2 cellular contexts compared by ENCODE assay signal in the genomic region with DNA sequence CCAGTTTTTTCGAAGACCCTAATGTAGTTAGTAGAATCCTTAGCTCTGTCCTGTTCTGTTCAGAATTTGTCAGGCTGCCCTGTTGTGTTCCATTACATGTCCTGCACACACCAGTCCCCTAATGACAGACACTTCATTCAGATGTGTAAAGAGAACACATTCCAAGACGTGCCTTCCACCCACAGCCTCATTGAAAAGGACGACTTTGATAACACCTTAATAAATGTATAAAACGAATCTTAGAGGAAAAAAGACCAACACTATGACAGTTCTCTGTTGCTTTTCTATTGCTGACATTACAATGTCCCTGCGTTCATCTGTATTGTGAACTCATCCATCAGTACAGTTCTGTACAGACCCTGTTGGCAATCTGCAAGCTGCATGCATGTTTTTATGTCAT.
TF ChIP-seq lines count a peak whose summit lies in the region.

No MANE protein-coding gene starts in this region.

TF ChIP-seq in GM23338, 12 proteins besides CTCF, POLR2A, EP300 and RAD21:
- TF ChIP-seq POLR2AphosphoS5 (IDR thresholded peaks at IDR 0.05; ENCODE audit: low read depth) (no peak), ZNF114 (CRISPR knock-in tag; IDR thresholded peaks at IDR 0.05) (no peak), NANOG (IDR thresholded peaks at IDR 0.05; ENCODE audit: borderline replicate concordance) (no peak), ZNF331 (CRISPR knock-in tag; IDR thresholded peaks at IDR 0.05; ENCODE audit: low read depth) (no peak), JUNB (IDR thresholded peaks at IDR 0.05; ENCODE audit: unreplicated experiment) (no peak), EZH2 (IDR thresholded peaks at IDR 0.05; ENCODE audit: low read depth, unreplicated experiment) (no peak), STAT1 (IDR thresholded peaks at IDR 0.05; ENCODE audit: unreplicated experiment) (no peak)
- TF ChIP-seq, protein P1, sequence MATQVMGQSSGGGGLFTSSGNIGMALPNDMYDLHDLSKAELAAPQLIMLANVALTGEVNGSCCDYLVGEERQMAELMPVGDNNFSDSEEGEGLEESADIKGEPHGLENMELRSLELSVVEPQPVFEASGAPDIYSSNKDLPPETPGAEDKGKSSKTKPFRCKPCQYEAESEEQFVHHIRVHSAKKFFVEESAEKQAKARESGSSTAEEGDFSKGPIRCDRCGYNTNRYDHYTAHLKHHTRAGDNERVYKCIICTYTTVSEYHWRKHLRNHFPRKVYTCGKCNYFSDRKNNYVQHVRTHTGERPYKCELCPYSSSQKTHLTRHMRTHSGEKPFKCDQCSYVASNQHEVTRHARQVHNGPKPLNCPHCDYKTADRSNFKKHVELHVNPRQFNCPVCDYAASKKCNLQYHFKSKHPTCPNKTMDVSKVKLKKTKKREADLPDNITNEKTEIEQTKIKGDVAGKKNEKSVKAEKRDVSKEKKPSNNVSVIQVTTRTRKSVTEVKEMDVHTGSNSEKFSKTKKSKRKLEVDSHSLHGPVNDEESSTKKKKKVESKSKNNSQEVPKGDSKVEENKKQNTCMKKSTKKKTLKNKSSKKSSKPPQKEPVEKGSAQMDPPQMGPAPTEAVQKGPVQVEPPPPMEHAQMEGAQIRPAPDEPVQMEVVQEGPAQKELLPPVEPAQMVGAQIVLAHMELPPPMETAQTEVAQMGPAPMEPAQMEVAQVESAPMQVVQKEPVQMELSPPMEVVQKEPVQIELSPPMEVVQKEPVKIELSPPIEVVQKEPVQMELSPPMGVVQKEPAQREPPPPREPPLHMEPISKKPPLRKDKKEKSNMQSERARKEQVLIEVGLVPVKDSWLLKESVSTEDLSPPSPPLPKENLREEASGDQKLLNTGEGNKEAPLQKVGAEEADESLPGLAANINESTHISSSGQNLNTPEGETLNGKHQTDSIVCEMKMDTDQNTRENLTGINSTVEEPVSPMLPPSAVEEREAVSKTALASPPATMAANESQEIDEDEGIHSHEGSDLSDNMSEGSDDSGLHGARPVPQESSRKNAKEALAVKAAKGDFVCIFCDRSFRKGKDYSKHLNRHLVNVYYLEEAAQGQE (IDR thresholded peaks at IDR 0.05; ENCODE audit: unreplicated experiment) = no peak
- TF ChIP-seq, protein P2, sequence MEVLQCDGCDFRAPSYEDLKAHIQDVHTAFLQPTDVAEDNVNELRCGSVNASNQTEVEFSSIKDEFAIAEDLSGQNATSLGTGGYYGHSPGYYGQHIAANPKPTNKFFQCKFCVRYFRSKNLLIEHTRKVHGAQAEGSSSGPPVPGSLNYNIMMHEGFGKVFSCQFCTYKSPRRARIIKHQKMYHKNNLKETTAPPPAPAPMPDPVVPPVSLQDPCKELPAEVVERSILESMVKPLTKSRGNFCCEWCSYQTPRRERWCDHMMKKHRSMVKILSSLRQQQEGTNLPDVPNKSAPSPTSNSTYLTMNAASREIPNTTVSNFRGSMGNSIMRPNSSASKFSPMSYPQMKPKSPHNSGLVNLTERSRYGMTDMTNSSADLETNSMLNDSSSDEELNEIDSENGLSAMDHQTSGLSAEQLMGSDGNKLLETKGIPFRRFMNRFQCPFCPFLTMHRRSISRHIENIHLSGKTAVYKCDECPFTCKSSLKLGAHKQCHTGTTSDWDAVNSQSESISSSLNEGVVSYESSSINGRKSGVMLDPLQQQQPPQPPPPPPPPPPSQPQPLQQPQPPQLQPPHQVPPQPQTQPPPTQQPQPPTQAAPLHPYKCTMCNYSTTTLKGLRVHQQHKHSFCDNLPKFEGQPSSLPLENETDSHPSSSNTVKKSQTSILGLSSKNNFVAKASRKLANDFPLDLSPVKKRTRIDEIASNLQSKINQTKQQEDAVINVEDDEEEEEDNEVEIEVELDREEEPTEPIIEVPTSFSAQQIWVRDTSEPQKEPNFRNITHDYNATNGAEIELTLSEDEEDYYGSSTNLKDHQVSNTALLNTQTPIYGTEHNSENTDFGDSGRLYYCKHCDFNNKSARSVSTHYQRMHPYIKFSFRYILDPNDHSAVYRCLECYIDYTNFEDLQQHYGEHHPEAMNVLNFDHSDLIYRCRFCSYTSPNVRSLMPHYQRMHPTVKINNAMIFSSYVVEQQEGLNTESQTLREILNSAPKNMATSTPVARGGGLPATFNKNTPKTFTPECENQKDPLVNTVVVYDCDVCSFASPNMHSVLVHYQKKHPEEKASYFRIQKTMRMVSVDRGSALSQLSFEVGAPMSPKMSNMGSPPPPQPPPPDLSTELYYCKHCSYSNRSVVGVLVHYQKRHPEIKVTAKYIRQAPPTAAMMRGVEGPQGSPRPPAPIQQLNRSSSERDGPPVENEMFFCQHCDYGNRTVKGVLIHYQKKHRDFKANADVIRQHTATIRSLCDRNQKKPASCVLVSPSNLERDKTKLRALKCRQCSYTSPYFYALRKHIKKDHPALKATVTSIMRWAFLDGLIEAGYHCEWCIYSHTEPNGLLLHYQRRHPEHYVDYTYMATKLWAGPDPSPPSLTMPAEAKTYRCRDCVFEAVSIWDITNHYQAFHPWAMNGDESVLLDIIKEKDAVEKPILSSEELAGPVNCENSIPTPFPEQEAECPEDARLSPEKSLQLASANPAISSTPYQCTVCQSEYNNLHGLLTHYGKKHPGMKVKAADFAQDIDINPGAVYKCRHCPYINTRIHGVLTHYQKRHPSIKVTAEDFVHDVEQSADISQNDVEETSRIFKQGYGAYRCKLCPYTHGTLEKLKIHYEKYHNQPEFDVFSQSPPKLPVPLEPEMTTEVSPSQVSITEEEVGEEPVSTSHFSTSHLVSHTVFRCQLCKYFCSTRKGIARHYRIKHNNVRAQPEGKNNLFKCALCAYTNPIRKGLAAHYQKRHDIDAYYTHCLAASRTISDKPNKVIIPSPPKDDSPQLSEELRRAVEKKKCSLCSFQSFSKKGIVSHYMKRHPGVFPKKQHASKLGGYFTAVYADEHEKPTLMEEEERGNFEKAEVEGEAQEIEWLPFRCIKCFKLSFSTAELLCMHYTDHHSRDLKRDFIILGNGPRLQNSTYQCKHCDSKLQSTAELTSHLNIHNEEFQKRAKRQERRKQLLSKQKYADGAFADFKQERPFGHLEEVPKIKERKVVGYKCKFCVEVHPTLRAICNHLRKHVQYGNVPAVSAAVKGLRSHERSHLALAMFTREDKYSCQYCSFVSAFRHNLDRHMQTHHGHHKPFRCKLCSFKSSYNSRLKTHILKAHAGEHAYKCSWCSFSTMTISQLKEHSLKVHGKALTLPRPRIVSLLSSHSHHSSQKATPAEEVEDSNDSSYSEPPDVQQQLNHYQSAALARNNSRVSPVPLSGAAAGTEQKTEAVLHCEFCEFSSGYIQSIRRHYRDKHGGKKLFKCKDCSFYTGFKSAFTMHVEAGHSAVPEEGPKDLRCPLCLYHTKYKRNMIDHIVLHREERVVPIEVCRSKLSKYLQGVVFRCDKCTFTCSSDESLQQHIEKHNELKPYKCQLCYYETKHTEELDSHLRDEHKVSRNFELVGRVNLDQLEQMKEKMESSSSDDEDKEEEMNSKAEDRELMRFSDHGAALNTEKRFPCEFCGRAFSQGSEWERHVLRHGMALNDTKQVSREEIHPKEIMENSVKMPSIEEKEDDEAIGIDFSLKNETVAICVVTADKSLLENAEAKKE (CRISPR knock-in tag; IDR thresholded peaks at IDR 0.05) = no peak

TF ChIP-seq in H1, 55 proteins besides CTCF, POLR2A, EP300 and RAD21:
- TF ChIP-seq BRCA1 (IDR thresholded peaks at IDR 0.05; ENCODE audit: low read depth, low read length) (no peak), HDAC6 (IDR thresholded peaks at IDR 0.05; ENCODE audit: low read depth, low read length) (no peak), NRF1 (IDR thresholded peaks at IDR 0.05; ENCODE audit: low read depth, low read length) (no peak), NANOG (IDR thresholded peaks at IDR 0.05; ENCODE audit: insufficient read depth, low read depth, low read length, poor library complexity, severe bottlenecking) (no peak), TAF7 (optimal IDR thresholded peaks at IDR 0.05; ENCODE audit: borderline replicate concordance, low read depth, low read length) (no peak), TAF1 (IDR thresholded peaks at IDR 0.05; ENCODE audit: low read depth, low read length) (no peak), SIX5 (IDR thresholded peaks at IDR 0.05; ENCODE audit: low read depth, low read length) (no peak), KDM5A (IDR thresholded peaks at IDR 0.05; ENCODE audit: low read length) (no peak), SIN3A (conservative IDR thresholded peaks at IDR 0.05 in 1 of 2, IDR thresholded peaks at IDR 0.05 in 1 of 2; ENCODE audit: low read depth in 1 of 2, low read length in 2 of 2) (no peak), POU5F1 (IDR thresholded peaks at IDR 0.05; ENCODE audit: low read depth, low read length) (no peak), KDM4A (IDR thresholded peaks at IDR 0.05; ENCODE audit: low read depth, low read length, severe bottlenecking) (no peak), CHD1 (IDR thresholded peaks at IDR 0.05; ENCODE audit: low read depth, low read length) (no peak), GTF2F1 (IDR thresholded peaks at IDR 0.05; ENCODE audit: borderline replicate concordance, low read depth, low read length) (no peak), GABPA (IDR thresholded peaks at IDR 0.05; ENCODE audit: borderline replicate concordance, insufficient read depth, low read length) (no peak), SRF (IDR thresholded peaks at IDR 0.05; ENCODE audit: low read depth, low read length) (no peak), JUND (IDR thresholded peaks at IDR 0.05; ENCODE audit: low read length) (no peak)
- TF ChIP-seq, protein P3, sequence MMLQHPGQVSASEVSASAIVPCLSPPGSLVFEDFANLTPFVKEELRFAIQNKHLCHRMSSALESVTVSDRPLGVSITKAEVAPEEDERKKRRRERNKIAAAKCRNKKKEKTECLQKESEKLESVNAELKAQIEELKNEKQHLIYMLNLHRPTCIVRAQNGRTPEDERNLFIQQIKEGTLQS (IDR thresholded peaks at IDR 0.05; ENCODE audit: insufficient read depth, low read depth, low read length) = no peak
- TF ChIP-seq, protein P4, sequence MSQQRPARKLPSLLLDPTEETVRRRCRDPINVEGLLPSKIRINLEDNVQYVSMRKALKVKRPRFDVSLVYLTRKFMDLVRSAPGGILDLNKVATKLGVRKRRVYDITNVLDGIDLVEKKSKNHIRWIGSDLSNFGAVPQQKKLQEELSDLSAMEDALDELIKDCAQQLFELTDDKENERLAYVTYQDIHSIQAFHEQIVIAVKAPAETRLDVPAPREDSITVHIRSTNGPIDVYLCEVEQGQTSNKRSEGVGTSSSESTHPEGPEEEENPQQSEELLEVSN (IDR thresholded peaks at IDR 0.05) = no peak
